1 cellular context compared by ENCODE assay signal in genomic region chr5:107389130-107389553, GRCh38.
TF ChIP-seq lines count a peak whose summit lies in the region.

No MANE protein-coding gene starts in this region.

TF ChIP-seq in GM12878, 131 proteins besides CTCF, POLR2A, EP300 and RAD21 (continued from another document and continues in another):
- TF ChIP-seq PBX3 (IDR thresholded peaks at IDR 0.05; ENCODE audit: insufficient replicate concordance, low read depth, low read length) = no peak
- no peak for TF ChIP-seq ZNF622 (IDR thresholded peaks at IDR 0.05)
- TF ChIP-seq HCFC1 (IDR thresholded peaks at IDR 0.05; ENCODE audit: low read length) = no peak
- peak; percentile 63 for TF ChIP-seq YY1 (IDR thresholded peaks at IDR 0.05; ENCODE audit: low read depth, low read length)
- TF ChIP-seq CBX3 (IDR thresholded peaks at IDR 0.05; ENCODE audit: borderline replicate concordance, low read depth) = no peak
- no peak for TF ChIP-seq KAT2A (conservative IDR thresholded peaks at IDR 0.05; ENCODE audit: control insufficient read depth, low read depth, low read length)
- TF ChIP-seq GATAD2B (conservative IDR thresholded peaks at IDR 0.05; ENCODE audit: low read depth) = peak; percentile 70; the same call in 1 of the 2 replicates
- peak; percentile 88 for TF ChIP-seq BCL11A (IDR thresholded peaks at IDR 0.05; ENCODE audit: low read depth, low read length)
- peak; percentile 79; the same call in 1 of the 2 replicates for TF ChIP-seq TCF12 (IDR thresholded peaks at IDR 0.05; ENCODE audit: low read depth, low read length)
- TF ChIP-seq FOXK2 (IDR thresholded peaks at IDR 0.05) = no peak
- TF ChIP-seq MTA3 (IDR thresholded peaks at IDR 0.05; ENCODE audit: borderline replicate concordance, low read length) = peak; percentile 91; the same call in 1 of the 2 replicates
- peak; percentile 98 for TF ChIP-seq FOXM1 (IDR thresholded peaks at IDR 0.05; ENCODE audit: low read depth, low read length)
- TF ChIP-seq E2F4 (IDR thresholded peaks at IDR 0.05; ENCODE audit: low read depth, low read length) = no peak
- no peak for TF ChIP-seq IRF5 (IDR thresholded peaks at IDR 0.05; ENCODE audit: borderline replicate concordance)
- no peak for TF ChIP-seq ZBTB40 (IDR thresholded peaks at IDR 0.05; ENCODE audit: borderline replicate concordance)
- no peak for TF ChIP-seq JUND (IDR thresholded peaks at IDR 0.05; ENCODE audit: low read depth, low read length)
- TF ChIP-seq SPI1 (IDR thresholded peaks at IDR 0.05; ENCODE audit: borderline replicate concordance, insufficient read depth, low read depth, low read length) = no peak
- peak; percentile 89 for TF ChIP-seq CBFB (IDR thresholded peaks at IDR 0.05; ENCODE audit: low read depth)
- TF ChIP-seq RCOR1 (conservative IDR thresholded peaks at IDR 0.05; ENCODE audit: low read depth, low read length) = 0 out of 2 replicates have a peak, but pooled peaks have one; percentile 8
- TF ChIP-seq NFXL1 (IDR thresholded peaks at IDR 0.05; ENCODE audit: borderline replicate concordance) = no peak
- TF ChIP-seq ZBTB33 (IDR thresholded peaks at IDR 0.05) = no peak
- no peak for TF ChIP-seq E2F8 (IDR thresholded peaks at IDR 0.05; ENCODE audit: low read depth, partially characterized antibody)
- TF ChIP-seq SREBF2 (IDR thresholded peaks at IDR 0.05; ENCODE audit: low read length) = no peak
- no peak for TF ChIP-seq NR2C1 (IDR thresholded peaks at IDR 0.05)
- TF ChIP-seq POLR2AphosphoS2 (IDR thresholded peaks at IDR 0.05; ENCODE audit: low read depth, low read length) = no peak
- no peak for TF ChIP-seq MAX (IDR thresholded peaks at IDR 0.05; ENCODE audit: low read depth, low read length)
- peak; percentile 95 for TF ChIP-seq MEF2A (IDR thresholded peaks at IDR 0.05; ENCODE audit: insufficient read depth, low read depth, low read length)
- peak; percentile 79; the same call in 1 of the 2 replicates for TF ChIP-seq ZBED1 (IDR thresholded peaks at IDR 0.05; ENCODE audit: borderline replicate concordance)
- no peak for TF ChIP-seq NFYA (IDR thresholded peaks at IDR 0.05; ENCODE audit: borderline replicate concordance, low read depth, low read length)
- TF ChIP-seq SIX5 (IDR thresholded peaks at IDR 0.05; ENCODE audit: low read depth, low read length, severe bottlenecking) = no peak
- no peak for TF ChIP-seq CHD1 (IDR thresholded peaks at IDR 0.05; ENCODE audit: low read depth, low read length)
- TF ChIP-seq RUNX3 (IDR thresholded peaks at IDR 0.05; ENCODE audit: low read length) = peak; percentile 99
- peak; percentile 74 for TF ChIP-seq ATF7 (IDR thresholded peaks at IDR 0.05; ENCODE audit: low read depth)
- TF ChIP-seq TARDBP (IDR thresholded peaks at IDR 0.05; ENCODE audit: borderline replicate concordance) = 0 out of 2 replicates have a peak, but pooled peaks have one; percentile 22
- TF ChIP-seq NR2C2 (IDR thresholded peaks at IDR 0.05; ENCODE audit: borderline replicate concordance, control insufficient read depth, insufficient read length, low read depth) = no peak
- TF ChIP-seq RELB (IDR thresholded peaks at IDR 0.05; ENCODE audit: low read depth) = peak; percentile 87
- no peak for TF ChIP-seq SMARCA5 (IDR thresholded peaks at IDR 0.05)
- TF ChIP-seq ATF2 (IDR thresholded peaks at IDR 0.05; ENCODE audit: low read length) = peak; percentile 92
- TF ChIP-seq CHD2 (IDR thresholded peaks at IDR 0.05; ENCODE audit: borderline replicate concordance, low read depth, low read length) = peak; percentile 37; the same call in 1 of the 2 replicates
- TF ChIP-seq EGR1 (IDR thresholded peaks at IDR 0.05; ENCODE audit: borderline replicate concordance in 1 of 2, low read depth in 2 of 2, low read length in 2 of 2) = no peak
- no peak for TF ChIP-seq POLR2AphosphoS5 (IDR thresholded peaks at IDR 0.05; ENCODE audit: low read length)
- TF ChIP-seq REST (IDR thresholded peaks at IDR 0.05; ENCODE audit: low read depth, low read length) = no peak
- no peak for TF ChIP-seq TCF3 (IDR thresholded peaks at IDR 0.05; ENCODE audit: borderline replicate concordance, insufficient read depth, low read depth, low read length)
